Comparison of ENCODE assay signal across 8 cellular contexts in genomic region chr21:42309753-42310213, GRCh38. TPM values are rescaled to one million over a fixed set of nuclear protein-coding genes. Genes with fewer than 3 reads are reported as not detected.
DNase-seq lines count a peak whose midpoint lies in the region; ATAC-seq and TF ChIP-seq lines count a peak whose summit lies in the region.

No MANE protein-coding gene starts in this region.

- no peaks in the 10 kb centered on the region; the same call in 1 of the 2 replicates for H3K4me1 ChIP-seq in IMR-90 (ENCODE audit: control insufficient read depth, insufficient read depth, low read length)
- peaks cover 38% of the 10 kb centered on the region for H3K4me1 ChIP-seq in SJCRH30
- H3K4me1 ChIP-seq in heart left ventricle = peaks cover 0 to 30% (median 15%) of the 10 kb centered on the region in 12 donors

- no peak overlapping the region for H3K4ac ChIP-seq in IMR-90 (ENCODE audit: low read depth, low read length)

- no peak overlapping the region for H3K56ac ChIP-seq in IMR-90 (ENCODE audit: extremely low read depth, insufficient read depth, low read length)

- H3K9me3 Mint-ChIP-seq in activated naive CD4-positive, alpha-beta T cell treated with anti-CD3 and anti-CD28 coated beads for 36 hours = no peaks in the 10 kb centered on the region
- H3K9me3 Mint-ChIP-seq in progenitor cell of endocrine pancreas (ENCODE audit: low read depth) = no peaks in the 10 kb centered on the region

- no peak overlapping the region for H4K8ac ChIP-seq in IMR-90 (ENCODE audit: low read depth in 2 of 2, low read length in 2 of 2)

- H2BK120ac ChIP-seq in IMR-90 (ENCODE audit: low read depth, low read length) = no peak overlapping the region

- CTCF ChIA-PET in IMR-90 (lab: Yijun Ruan, JAX) = interaction anchor here (0.9 to 1.9 kb wide), 2 partner anchors 14 to 274 kb away, joined by 3 to 4 read pairs; no protein-coding TSS in a partner anchor
- CTCF ChIA-PET in activated naive CD4-positive, alpha-beta T cell treated with anti-CD3 and anti-CD28 coated beads for 36 hours (lab: Charles Lee) = interaction anchor here (0.5 to 3.1 kb wide), 33 partner anchors 10 to 227 kb away, joined by 3 to 18 read pairs (median 4); no protein-coding TSS in a partner anchor

- intact Hi-C loops in IMR-90 (cut with micrococcal nuclease) = no loop called here
- intact Hi-C loops in activated naive CD4-positive, alpha-beta T cell treated with anti-CD3 and anti-CD28 coated beads for 36 hours (cut with micrococcal nuclease) = loop anchor here (1.0 to 5.0 kb wide), 3 partner anchors 72 to 523 kb away; no protein-coding TSS in a partner anchor
- intact Hi-C loops in heart left ventricle (cut with DNase I) = loop anchor here in 6 of 10 donors (5.0 to 10.0 kb wide), 6 partner anchors 75 to 162 kb away; no protein-coding TSS in a partner anchor

- BruUV-seq in IMR-90 (replicated peaks; lab: Mats Ljungman, UMichigan) = no TSS peak

- POLR2A ChIA-PET in IMR-90 (lab: Charles Lee; ENCODE audit: unreplicated experiment) = no interaction called here

- in situ Hi-C loops in IMR-90 (cut with MboI; ENCODE audit: low sequenced_read_pairs) = no loop called here

- peak; percentile 84 for DNase-seq in COLO668 (lab: John Stamatoyannopoulos, UW; ENCODE audit: unreplicated experiment)
- DNase-seq in IMR-90 = peak; percentile 5
- DNase-seq in SJCRH30 = peak; percentile 65 to 84
- DNase-seq in activated naive CD4-positive, alpha-beta T cell treated with anti-CD3 and anti-CD28 coated beads for 36 hours = peak; percentile 86
- peak in 1 of 5 donors; percentile 52 for DNase-seq in heart left ventricle
- peak; percentile 58 for DNase-seq in progenitor cell of endocrine pancreas (ENCODE audit: low spot score, unreplicated experiment)

- no peak overlapping the region for H3K4me3 ChIP-seq in IMR-90 (ENCODE audit: insufficient read depth, low read depth, low read length)
- H3K4me3 ChIP-seq in SJCRH30 = no peak overlapping the region
- H3K4me3 ChIP-seq in heart left ventricle = no peak overlapping the region

- TF ChIP-seq CTCF in IMR-90 (conservative IDR thresholded peaks at IDR 0.05; ENCODE audit: low read depth, low read length) (peak; percentile 52), heart left ventricle (IDR thresholded peaks at IDR 0.05) (peak; percentile 58 to 76 (median 71)), progenitor cell of endocrine pancreas (IDR thresholded peaks at IDR 0.05; ENCODE audit: unreplicated experiment) (peak; percentile 83)

- H3K36me3 ChIP-seq in IMR-90 (ENCODE audit: control insufficient read depth, insufficient read depth, low read length) = no peaks in the 10 kb centered on the region
- no peaks in the 10 kb centered on the region for H3K36me3 ChIP-seq in SJCRH30
- H3K36me3 ChIP-seq in heart left ventricle = no peaks in the 10 kb centered on the region

- dilution Hi-C loops in IMR-90 (cut with HindIII; ENCODE audit: low sequenced_read_pairs, unreplicated experiment) = no loop called here

- H3K9me3 ChIP-seq in IMR-90 (ENCODE audit: control insufficient read depth, insufficient read depth, low read length) (no peaks in the 10 kb centered on the region), SJCRH30 (replicated peaks) (no peaks in the 10 kb centered on the region), heart left ventricle (no peaks in the 10 kb centered on the region)

- no peak overlapping the region for H2BK15ac ChIP-seq in IMR-90 (ENCODE audit: low read depth, low read length)

- no peak overlapping the region for H3K14ac ChIP-seq in IMR-90 (replicated peaks; ENCODE audit: low read depth, low read length)

- H3K36me3 Mint-ChIP-seq in activated naive CD4-positive, alpha-beta T cell treated with anti-CD3 and anti-CD28 coated beads for 36 hours (ENCODE audit: low read depth) = no peaks in the 10 kb centered on the region
- no peaks in the 10 kb centered on the region for H3K36me3 Mint-ChIP-seq in progenitor cell of endocrine pancreas (ENCODE audit: insufficient read depth)

- no peaks in the 10 kb centered on the region; the same call in 1 of the 2 replicates for H3K9me1 ChIP-seq in IMR-90 (ENCODE audit: insufficient read depth, low read length)

- no peak overlapping the region for H3K27ac Mint-ChIP-seq in activated naive CD4-positive, alpha-beta T cell treated with anti-CD3 and anti-CD28 coated beads for 36 hours
- H3K27ac Mint-ChIP-seq in progenitor cell of endocrine pancreas = no peak overlapping the region

- peak overlapping the region; percentile 78 for H2AK9ac ChIP-seq in IMR-90 (replicated peaks; ENCODE audit: low read depth, low read length, poor library complexity)

- H3K4me3 Mint-ChIP-seq in activated naive CD4-positive, alpha-beta T cell treated with anti-CD3 and anti-CD28 coated beads for 36 hours = no peak overlapping the region
- H3K4me3 Mint-ChIP-seq in progenitor cell of endocrine pancreas (ENCODE audit: low read depth) = peak overlapping the region; percentile 35

- no peak overlapping the region for H2AK5ac ChIP-seq in IMR-90 (ENCODE audit: low read depth, low read length)

- peaks cover 2% of the 10 kb centered on the region for H3K27me3 Mint-ChIP-seq in activated naive CD4-positive, alpha-beta T cell treated with anti-CD3 and anti-CD28 coated beads for 36 hours (ENCODE audit: low read depth)
- peaks cover 10% of the 10 kb centered on the region for H3K27me3 Mint-ChIP-seq in progenitor cell of endocrine pancreas

- no peaks in the 10 kb centered on the region for H4K20me1 ChIP-seq in IMR-90 (ENCODE audit: insufficient read depth, low read length)

- no peak overlapping the region for H4K91ac ChIP-seq in IMR-90 (ENCODE audit: insufficient read depth, low read depth, low read length)

- no CpG with 5 or more reads among the region's 22 CpGs for WGBS in IMR-90 (ENCODE audit: extremely low coverage in 2 of 2, insufficient read length in 1 of 2), 2 experiments
- 16 to 25% (median 21%) methylated on average over 15 to 22 of the region's 22 CpGs for WGBS in heart left ventricle, 4 donors

- H2BK20ac ChIP-seq in IMR-90 (ENCODE audit: low read depth, low read length) = no peak overlapping the region

- no peak overlapping the region for H3K23ac ChIP-seq in IMR-90 (ENCODE audit: low read depth, low read length)

- no peak overlapping the region for H3K9ac ChIP-seq in IMR-90 (ENCODE audit: low read depth, low read length)

- no peak overlapping the region for H3K4me2 ChIP-seq in IMR-90 (ENCODE audit: low read depth, low read length)

- ATAC-seq in IMR-90 (ENCODE audit: low read depth) (peak; percentile 69), heart left ventricle (peak; percentile 6 to 68 (median 48)), HG03045 (IDR thresholded peaks at IDR 0.05; ENCODE audit: unreplicated experiment) (no peak), HG02884 (IDR thresholded peaks at IDR 0.05; ENCODE audit: unreplicated experiment) (no peak)

- H3K4me1 Mint-ChIP-seq in activated naive CD4-positive, alpha-beta T cell treated with anti-CD3 and anti-CD28 coated beads for 36 hours (ENCODE audit: low read depth) = peaks cover 3% of the 10 kb centered on the region
- peaks cover 18% of the 10 kb centered on the region for H3K4me1 Mint-ChIP-seq in progenitor cell of endocrine pancreas (ENCODE audit: low read depth)

- no peak overlapping the region for H3K18ac ChIP-seq in IMR-90 (ENCODE audit: low read depth, low read length)

- no peak overlapping the region for H2BK5ac ChIP-seq in IMR-90 (ENCODE audit: low read depth, low read length, poor library complexity, severe bottlenecking)

- TF ChIP-seq RAD21 in IMR-90 (IDR thresholded peaks at IDR 0.05; ENCODE audit: low read length) = peak; percentile 45

- H4K5ac ChIP-seq in IMR-90 (ENCODE audit: low read depth, low read length) = no peak overlapping the region

- H3K27me3 ChIP-seq in IMR-90 (ENCODE audit: control insufficient read depth, insufficient read depth, low read length) = peaks cover 67% of the 10 kb centered on the region; the same call in 1 of the 2 replicates
- no peaks in the 10 kb centered on the region for H3K27me3 ChIP-seq in SJCRH30
- peaks cover 0 to 30% (median 3%) of the 10 kb centered on the region in 9 donors for H3K27me3 ChIP-seq in heart left ventricle

- H3K79me1 ChIP-seq in IMR-90 (ENCODE audit: low read depth in 1 of 2, low read length in 2 of 2) = no peaks in the 10 kb centered on the region

- H2AFZ ChIP-seq in IMR-90 (replicated peaks; ENCODE audit: low read length, poor library complexity) = peak overlapping the region; percentile 58

- TF ChIP-seq POLR2A in IMR-90 (IDR thresholded peaks at IDR 0.05; ENCODE audit: low read depth, low read length) = no peak
- no peak for TF ChIP-seq POLR2A in heart left ventricle (IDR thresholded peaks at IDR 0.05)

- H3K27ac ChIP-seq in IMR-90 (ENCODE audit: insufficient read depth, low read length) = no peak overlapping the region
- no peak overlapping the region for H3K27ac ChIP-seq in SJCRH30
- H3K27ac ChIP-seq in heart left ventricle = no peak overlapping the region

TF ChIP-seq in IMR-90, 13 proteins besides CTCF, POLR2A, EP300 and RAD21:
- no peak for TF ChIP-seq RCOR1 (IDR thresholded peaks at IDR 0.05; ENCODE audit: insufficient replicate concordance, low read length)
TF ChIP-seq in IMR-90: peak in this region for 0.

RNA-seq across cellular contexts. Expression of gene TFF3, which starts 5.4 kb away (rescaled TPM):
- total RNA-seq in IMR-90 (2012; rRNA removed) = not detected in 2 replicates
- not detected in 2 replicates for polyA plus RNA-seq in IMR-90 (2012; rRNA removed)
- polyA plus RNA-seq in IMR-90 (2012; cell fraction: cytosol; rRNA removed) = not detected in 2 replicates
- polyA plus RNA-seq in IMR-90 (2012; cell fraction: nucleus; rRNA removed; ENCODE audit: low replicate concordance) = not detected in 2 replicates
- 48.5 and 52.7 TPM in 2 replicates for total RNA-seq in SJCRH30 (2014; rRNA removed; shearing (Covaris generic))
- total RNA-seq in activated naive CD4-positive, alpha-beta T cell treated with anti-CD3 and anti-CD28 coated beads for 36 hours = not detected
- total RNA-seq in heart left ventricle = 10 to 100 TPM in 1 of 9 donors, 1 to 10 TPM in 6, under 1 TPM in 2; 0.75 to 10.8 (median 2.8) TPM
- polyA plus RNA-seq in heart left ventricle = 1 to 10 TPM; 3.0 to 3.5 TPM
- 40.1 and 40.3 TPM in 2 replicates for total RNA-seq in progenitor cell of endocrine pancreas

RNA-seq across cellular contexts. Expression of gene TFF2, which starts 41.0 kb away (rescaled TPM):
- total RNA-seq in IMR-90 (2012; rRNA removed) (not detected in 2 replicates), heart left ventricle (not detected), progenitor cell of endocrine pancreas (not detected in 2 replicates)
- polyA plus RNA-seq in IMR-90 (2012; rRNA removed) (not detected in 2 replicates), heart left ventricle (not detected)
- polyA plus RNA-seq in IMR-90 (2012; cell fraction: cytosol; rRNA removed) = not detected in 2 replicates
- polyA plus RNA-seq in IMR-90 (2012; cell fraction: nucleus; rRNA removed; ENCODE audit: low replicate concordance) = not detected in 2 replicates
- not detected in 2 replicates for total RNA-seq in SJCRH30 (2014; rRNA removed; shearing (Covaris generic))
- total RNA-seq in activated naive CD4-positive, alpha-beta T cell treated with anti-CD3 and anti-CD28 coated beads for 36 hours = not detected

RNA-seq across cellular contexts. Expression of gene TFF1, which starts 56.6 kb away (rescaled TPM):
- total RNA-seq in IMR-90 (2012; rRNA removed) = not detected in 2 replicates
- polyA plus RNA-seq in IMR-90 (2012; rRNA removed) = not detected in 2 replicates
- polyA plus RNA-seq in IMR-90 (2012; cell fraction: cytosol; rRNA removed) = not detected in 2 replicates
- not detected in 2 replicates for polyA plus RNA-seq in IMR-90 (2012; cell fraction: nucleus; rRNA removed; ENCODE audit: low replicate concordance)
- total RNA-seq in SJCRH30 (2014; rRNA removed; shearing (Covaris generic)) = not detected in 2 replicates
- total RNA-seq in activated naive CD4-positive, alpha-beta T cell treated with anti-CD3 and anti-CD28 coated beads for 36 hours = not detected
- not detected for total RNA-seq in heart left ventricle
- not detected for polyA plus RNA-seq in heart left ventricle
- total RNA-seq in progenitor cell of endocrine pancreas = 0.77 TPM in 1 of 2 replicates, not detected in the other

Comparison
In these comparisons a context has a peak if more than half of its experiments do, and no peak if none do; other contexts are left out.
1. ATAC-seq: peak in IMR-90 (single experiment) and heart left ventricle (4 of 4); none in HG03045 (single experiment) and HG02884 (single experiment).
2. Peak in every context shown above with its lines, with median percentiles within 50 percentile points of each other: CTCF ChIP-seq.